ENCODE assay signal across 8 cellular contexts in the genomic region with DNA sequence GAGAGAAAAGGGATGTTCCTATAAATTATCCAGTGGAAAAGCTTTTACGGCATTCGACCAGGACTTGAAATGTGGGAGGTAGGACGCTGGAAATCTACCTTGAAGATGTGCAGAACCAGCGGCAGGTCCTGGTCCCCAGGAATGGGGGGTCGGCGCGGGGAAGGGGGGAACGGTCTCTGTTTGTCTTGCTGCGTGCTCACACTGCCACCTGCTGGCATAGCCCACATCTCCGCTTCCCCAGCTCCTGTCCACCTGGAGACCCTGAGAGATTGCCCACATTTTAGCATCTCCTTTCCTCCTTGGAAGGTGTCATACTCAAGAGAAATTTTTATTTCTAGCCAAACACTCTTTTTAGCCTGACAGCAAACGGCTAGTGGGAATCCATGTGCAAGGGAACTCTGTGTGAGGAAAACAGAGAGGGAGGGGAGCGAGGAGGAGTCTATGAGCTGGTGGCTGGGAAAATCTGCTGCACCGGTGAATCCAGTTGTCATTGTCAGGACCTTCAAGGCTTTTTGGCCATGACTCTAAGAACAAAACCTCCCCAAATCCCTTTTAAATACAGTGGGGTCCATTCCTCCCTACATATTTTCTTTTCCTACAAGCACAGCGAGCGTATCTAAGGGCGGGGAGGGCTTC.
DNase-seq lines count a peak whose midpoint lies in the region; ATAC-seq, FAIRE-seq and TF ChIP-seq lines count a peak whose summit lies in the region.

No MANE protein-coding gene starts in this region.

- H3K4me1 ChIP-seq in ascending aorta = no peaks in the 10 kb centered on the region
- peaks cover 11% of the 10 kb centered on the region for H3K4me1 ChIP-seq in testis

- WGBS in testis, 2 donors = 23 to 27% methylated on average over 16 of the region's 16 CpGs

- H3K4me3 ChIP-seq in ascending aorta = peak overlapping the region; percentile 44 to 46
- H3K4me3 ChIP-seq in testis = no peak overlapping the region

- H3K27me3 ChIP-seq in ascending aorta (no peaks in the 10 kb centered on the region), testis (no peaks in the 10 kb centered on the region)

- H3K9me3 ChIP-seq in ascending aorta (no peaks in the 10 kb centered on the region), testis (no peaks in the 10 kb centered on the region)

- no peak for FAIRE-seq in D721Med (lab: Jason Lieb, UNC)

- TF ChIP-seq POLR2A in testis (IDR thresholded peaks at IDR 0.05) = no peak

- H3K36me3 ChIP-seq in ascending aorta (no peaks in the 10 kb centered on the region), testis (ENCODE audit: low read depth, missing control alignments) (no peaks in the 10 kb centered on the region)

- peak; percentile 78 for TF ChIP-seq CTCF in D721Med (IDR thresholded peaks at IDR 0.05; ENCODE audit: insufficient read depth, missing control alignments)
- peak; percentile 70 to 94 (median 86) for TF ChIP-seq CTCF in ascending aorta (IDR thresholded peaks at IDR 0.05)
- TF ChIP-seq CTCF in testis (IDR thresholded peaks at IDR 0.05) = peak; percentile 74 to 86 (median 78)

- ATAC-seq in esophagus mucosa = no peak

- no peak for DNase-seq in D721Med (ENCODE audit: insufficient read length, low spot score)
- DNase-seq in HK-2 (ENCODE audit: unreplicated experiment) = peak; percentile 11
- no peak for DNase-seq in ascending aorta (ENCODE audit: low spot score in 2 of 2)
- peak; percentile 70 for DNase-seq in islet precursor cell
- DNase-seq in testis = peak; percentile 79
- no peak for DNase-seq in NCI-H446 treated with DMSO at 0.1 percent for 48 hours (lab: John Stamatoyannopoulos, UW)
- DNase-seq in SIG-M5 treated with dmso at 0.1 percent for 504 hours (lab: John Stamatoyannopoulos, UW; ENCODE audit: unreplicated experiment) = no peak

- no peak overlapping the region for H3K27ac ChIP-seq in ascending aorta
- no peak overlapping the region for H3K27ac ChIP-seq in testis

- intact Hi-C loops in ascending aorta (cut with DNase I) (loop anchor here (2.0 to 5.0 kb wide), 2 partner anchors 284 to 1787 kb away; no protein-coding TSS in a partner anchor), testis (cut with DNase I; ENCODE audit: low total_unique reads) (loop anchor here (10.0 kb wide), 1 partner anchor 284 kb away; no protein-coding TSS in a partner anchor)

Comparison
In these comparisons a context has a peak if more than half of its experiments do, and no peak if none do; other contexts are left out.
1. DNase-seq: peak in HK-2 (single experiment), islet precursor cell (single experiment) and testis (single experiment); none in D721Med (single experiment), ascending aorta (0 of 2), NCI-H446 treated with DMSO at 0.1 percent for 48 hours (single experiment) and SIG-M5 treated with dmso at 0.1 percent for 504 hours (single experiment).
2. H3K4me3 ChIP-seq: peak in ascending aorta (2 of 2); none in testis (0 of 2).
3. Peak in every context shown above with its lines, with median percentiles within 50 percentile points of each other: CTCF ChIP-seq.